ENCODE assay signal across 23 cellular contexts in genomic region chr2:106070181-106070580, GRCh38.
"Had no signal": no experiment of that assay in that cellular context is flagged by ENCODE, and none has a peak within 500 bp of the region (broad histone marks: within the 10 kb centered on the region; RNA-seq: fewer than 3 reads in every experiment).

No MANE protein-coding gene starts in this region.

- H3K27ac Mint-ChIP-seq: activated naive CD8-positive, alpha-beta T cell treated with anti-CD3 and anti-CD28 coated beads for 36 hours; activated naive CD8-positive, alpha-beta T cell treated with anti-CD3 and anti-CD28 coated beads, Interleukin-2, amount 50 U/mL, for 24 hours; activated T-cell treated with anti-CD3 and anti-CD28 coated beads, Interleukin-2, amount 50 U/mL, for 24 hours; activated T-cell treated with anti-CD3 and anti-CD28 coated beads, Interleukin-2, amount 50 U/mL, for 72 hours had no signal

- H3K9me3 Mint-ChIP-seq: activated naive CD8-positive, alpha-beta T cell treated with anti-CD3 and anti-CD28 coated beads for 36 hours; activated naive CD8-positive, alpha-beta T cell treated with anti-CD3 and anti-CD28 coated beads, Interleukin-2, amount 50 U/mL, for 24 hours; activated T-cell treated with anti-CD3 and anti-CD28 coated beads, Interleukin-2, amount 50 U/mL, for 24 hours; activated T-cell treated with anti-CD3 and anti-CD28 coated beads, Interleukin-2, amount 50 U/mL, for 72 hours had no signal

- H3K27me3 Mint-ChIP-seq: activated naive CD8-positive, alpha-beta T cell treated with anti-CD3 and anti-CD28 coated beads for 36 hours had no signal

- DNase-seq: activated CD4-positive, alpha-beta T cell treated with anti-CD3 and anti-CD28 coated beads for 1 hour; activated CD4-positive, alpha-beta T cell treated with anti-CD3 and anti-CD28 coated beads for 48 hours; activated CD4-positive, alpha-beta T cell treated with anti-CD3 and anti-CD28 coated beads, Interleukin-2, amount 50 U/mL, for 1 hour; activated CD4-positive, alpha-beta T cell treated with anti-CD3 and anti-CD28 coated beads, Interleukin-2, amount 50 U/mL, for 48 hours; activated CD8-positive, alpha-beta memory T cell treated with anti-CD3 and anti-CD28 coated beads, Interleukin-2, amount 50 U/mL, for 48 hours; activated gamma-delta T cell; activated naive CD4-positive, alpha-beta T cell treated with anti-CD3 and anti-CD28 coated beads, Interleukin-2, amount 50 U/mL, for 16 hours; activated naive CD4-positive, alpha-beta T cell treated with Interleukin-2 at 50 U/mL for 16 hours; activated naive CD8-positive, alpha-beta T cell treated with anti-CD3 and anti-CD28 coated beads for 36 hours; activated naive CD8-positive, alpha-beta T cell treated with anti-CD3 and anti-CD28 coated beads, Interleukin-2, amount 50 U/mL, for 24 hours; activated T-cell treated with anti-CD3 and anti-CD28 coated beads for 4 hours; activated T-cell treated with anti-CD3 and anti-CD28 coated beads, Interleukin-2, amount 50 U/mL, for 24 hours; activated T-cell treated with anti-CD3 and anti-CD28 coated beads, Interleukin-2, amount 50 U/mL, for 72 hours; adrenal gland; amygdala; aorta; body of pancreas; caudate nucleus; effector CD8-positive, alpha-beta T cell; foreskin fibroblast; head of caudate nucleus; T-helper 2 cell had no signal

- H3K4me3 ChIP-seq: adrenal gland, body of pancreas had no signal

- ATAC-seq: activated naive CD8-positive, alpha-beta T cell treated with anti-CD3 and anti-CD28 coated beads, Interleukin-2, amount 50 U/mL, for 24 hours; activated T-cell treated with anti-CD3 and anti-CD28 coated beads, Interleukin-2, amount 50 U/mL, for 72 hours; body of pancreas had no signal

- H3K9me3 ChIP-seq: adrenal gland, body of pancreas had no signal

- H3K36me3 Mint-ChIP-seq: activated naive CD8-positive, alpha-beta T cell treated with anti-CD3 and anti-CD28 coated beads for 36 hours had no signal

- H3K36me3 ChIP-seq: adrenal gland had no signal

- H3K27ac ChIP-seq: adrenal gland, body of pancreas, epithelial cell of prostate had no signal

- H3K4me3 Mint-ChIP-seq: activated naive CD8-positive, alpha-beta T cell treated with anti-CD3 and anti-CD28 coated beads for 36 hours; activated naive CD8-positive, alpha-beta T cell treated with anti-CD3 and anti-CD28 coated beads, Interleukin-2, amount 50 U/mL, for 24 hours; activated T-cell treated with anti-CD3 and anti-CD28 coated beads, Interleukin-2, amount 50 U/mL, for 24 hours; activated T-cell treated with anti-CD3 and anti-CD28 coated beads, Interleukin-2, amount 50 U/mL, for 72 hours had no signal
